ENCODE assay signal across 7 cellular contexts in the genomic region with DNA sequence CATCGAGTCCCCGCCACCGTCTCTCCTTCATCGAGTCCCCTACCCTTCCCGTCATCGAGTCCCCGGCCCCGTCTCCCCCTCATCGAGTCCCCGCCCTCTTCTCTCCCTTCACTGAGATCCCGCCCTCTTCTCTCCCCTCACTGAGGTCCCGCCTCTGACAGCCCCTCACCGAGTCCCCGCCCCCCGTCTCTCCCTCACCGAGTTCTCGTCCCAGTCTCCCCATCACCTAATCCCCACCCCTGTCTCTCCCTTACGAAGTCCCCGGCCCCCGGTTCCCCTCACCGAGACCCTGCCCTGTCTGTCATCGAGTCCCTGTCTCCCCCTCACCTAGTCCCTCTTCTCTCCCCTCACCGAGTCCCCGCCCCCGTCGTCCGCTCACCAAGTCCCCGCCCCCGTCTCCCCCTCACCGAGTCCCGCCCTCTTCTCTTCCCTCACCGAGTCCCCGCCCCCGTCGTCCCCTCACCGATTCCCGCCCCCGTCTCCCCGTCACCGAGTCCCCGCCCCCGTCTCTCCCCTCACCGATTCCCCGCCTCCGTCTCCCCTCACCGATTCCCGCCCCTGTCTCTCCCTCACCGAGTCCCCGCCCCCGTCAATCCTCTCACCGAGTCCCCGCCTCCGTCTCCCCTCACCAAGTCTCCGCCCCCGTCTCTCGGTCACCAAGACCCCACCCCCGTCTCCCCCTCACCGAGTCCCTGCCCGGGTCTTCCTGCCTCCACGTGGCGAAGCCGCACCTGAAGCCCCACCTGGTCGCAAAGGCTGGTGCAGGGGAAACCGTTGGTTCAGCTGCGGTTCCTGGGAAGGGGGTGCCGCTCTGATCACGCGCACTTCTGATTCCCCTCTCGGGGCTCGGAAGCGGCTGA. TPM values are rescaled to one million over a fixed set of nuclear protein-coding genes. Genes with fewer than 3 reads are reported as not detected.
DNase-seq lines count a peak whose midpoint lies in the region; ATAC-seq and TF ChIP-seq lines count a peak whose summit lies in the region.

No MANE protein-coding gene starts in this region.

- H3K27me3 ChIP-seq in Loucy (ENCODE audit: insufficient read depth, low read length, poor library complexity, severe bottlenecking): no peaks in the 10 kb centered on the region

- peak overlapping the region; percentile 76 for H3K9ac ChIP-seq in Loucy (ENCODE audit: low read depth, low read length, poor library complexity, severe bottlenecking)

- H3K79me2 ChIP-seq in Loucy (ENCODE audit: insufficient read depth, low read length): no peaks in the 10 kb centered on the region

- H3K4me1 ChIP-seq in Loucy (ENCODE audit: insufficient read depth, low read length, poor library complexity, severe bottlenecking): peaks cover 24% of the 10 kb centered on the region

- peak overlapping the region; percentile 97 for H2AFZ ChIP-seq in Loucy (ENCODE audit: low read length)

- 0 out of 2 replicates have a peak, but pooled peaks cover 3% of the 10 kb centered on the region for H3F3A ChIP-seq in Loucy (ENCODE audit: low read depth)

- TF ChIP-seq CTCF in Loucy (conservative IDR thresholded peaks at IDR 0.05; ENCODE audit: low read length): no peak
- no peak for TF ChIP-seq CTCF in natural killer cell (IDR thresholded peaks at IDR 0.05)

- peak overlapping the region; percentile 86 for H3K4me2 ChIP-seq in Loucy (ENCODE audit: low read depth, low read length, poor library complexity, severe bottlenecking)

- H3K4me3 ChIP-seq in Loucy (ENCODE audit: low read length, poor library complexity, severe bottlenecking): peak overlapping the region; percentile 84

- H3K9me3 ChIP-seq in Loucy (ENCODE audit: insufficient read depth, low read depth, low read length): no peaks in the 10 kb centered on the region

- no peaks in the 10 kb centered on the region for H4K20me1 ChIP-seq in Loucy (ENCODE audit: insufficient read depth, low read length, poor library complexity, severe bottlenecking)

- H3K4me1 Mint-ChIP-seq in natural killer cell: peaks cover 20 to 32% of the 10 kb centered on the region in 2 donors
- H3K4me1 Mint-ChIP-seq in stimulated activated effector memory CD8-positive, alpha-beta T cell treated with anti-CD3 and anti-CD28 coated beads, Interleukin-12 subunit alpha, Interleukin-12 subunit beta, amount 100 ng/mL, for 72 hours: peaks cover 21% of the 10 kb centered on the region

- no peaks in the 10 kb centered on the region for H3K36me3 Mint-ChIP-seq in natural killer cell
- peaks cover 11% of the 10 kb centered on the region for H3K36me3 Mint-ChIP-seq in stimulated activated effector memory CD8-positive, alpha-beta T cell treated with anti-CD3 and anti-CD28 coated beads, Interleukin-12 subunit alpha, Interleukin-12 subunit beta, amount 100 ng/mL, for 72 hours

- H3K36me3 ChIP-seq in Loucy (ENCODE audit: insufficient read depth, low read length): no peaks in the 10 kb centered on the region

- no peaks in the 10 kb centered on the region for H3K9me3 Mint-ChIP-seq in natural killer cell
- no peaks in the 10 kb centered on the region for H3K9me3 Mint-ChIP-seq in stimulated activated effector memory CD8-positive, alpha-beta T cell treated with anti-CD3 and anti-CD28 coated beads, Interleukin-12 subunit alpha, Interleukin-12 subunit beta, amount 100 ng/mL, for 72 hours

- no peaks in the 10 kb centered on the region for H3K27me3 Mint-ChIP-seq in natural killer cell (ENCODE audit: low read depth in 2 of 2)

- H3K4me3 Mint-ChIP-seq in natural killer cell: peak overlapping the region; percentile 95
- H3K4me3 Mint-ChIP-seq in stimulated activated effector memory CD8-positive, alpha-beta T cell treated with anti-CD3 and anti-CD28 coated beads, Interleukin-12 subunit alpha, Interleukin-12 subunit beta, amount 100 ng/mL, for 72 hours: peak overlapping the region; percentile 90

- H3K9me2 ChIP-seq in Loucy (replicated peaks; ENCODE audit: low read depth, low read length): no peaks in the 10 kb centered on the region

- intact Hi-C loops in natural killer cell (cut with micrococcal nuclease): loop anchor here (1.0 to 10.0 kb wide), 2 partner anchors 27 to 358 kb away; a partner anchor contains a TSS

- ATAC-seq in GM18867 (IDR thresholded peaks at IDR 0.05; ENCODE audit: unreplicated experiment) (peak; percentile 52), natural killer cell (peak; percentile 62 to 80 (median 66))
- peak; percentile 76 for ATAC-seq in stimulated activated effector memory CD8-positive, alpha-beta T cell treated with anti-CD3 and anti-CD28 coated beads, Interleukin-12 subunit alpha, Interleukin-12 subunit beta, amount 100 ng/mL, for 72 hours

- peak; percentile 54 for DNase-seq in SHP77 treated with DMSO at 0.1 percent for 48 hours (lab: John Stamatoyannopoulos, UW)
- DNase-seq in activated gamma-delta T cell treated with anti-CD3 and anti-CD28 coated beads, Interleukin-2, amount 50 U/mL, for 16 hours (ENCODE audit: low read depth): peak; percentile 92
- DNase-seq in fibroblast of the conjunctiva (ENCODE audit: low read depth): peak; percentile 92
- DNase-seq in natural killer cell: peak; percentile 82
- DNase-seq in stimulated activated effector memory CD8-positive, alpha-beta T cell treated with anti-CD3 and anti-CD28 coated beads, Interleukin-12 subunit alpha, Interleukin-12 subunit beta, amount 100 ng/mL, for 72 hours (ENCODE audit: low spot score in 2 of 2): peak; percentile 78 to 96

- H3K27ac Mint-ChIP-seq in natural killer cell: peak overlapping the region; percentile 90 to 99
- H3K27ac Mint-ChIP-seq in stimulated activated effector memory CD8-positive, alpha-beta T cell treated with anti-CD3 and anti-CD28 coated beads, Interleukin-12 subunit alpha, Interleukin-12 subunit beta, amount 100 ng/mL, for 72 hours: peak overlapping the region; percentile 95

RNA-seq across cellular contexts. Expression of a gene that starts 23.9 kb away (rescaled TPM):
- 10 to 100 TPM in 2 of 3 donors, 1 to 10 TPM in 1; 9.8 to 15.6 (median 12.8) TPM for total RNA-seq in natural killer cell

RNA-seq across cellular contexts. Expression of a gene that starts 26.5 kb away (rescaled TPM):
- total RNA-seq in natural killer cell: 10 to 100 TPM; 36.9 to 46.8 (median 43.6) TPM

RNA-seq across cellular contexts. Expression of a gene that starts 35.3 kb away (rescaled TPM):
- total RNA-seq in natural killer cell: 100 to 1,000 TPM; 193 to 239 (median 194) TPM

RNA-seq across cellular contexts. Expression of a gene that starts 42.7 kb away (rescaled TPM):
- 10 to 100 TPM; 68.3 to 82.6 (median 74.8) TPM for total RNA-seq in natural killer cell

Comparison
In these comparisons a context has a peak if more than half of its experiments do, and no peak if none do; other contexts are left out.
1. Peak in every context shown above with its lines: DNase-seq, ATAC-seq and H3K4me3 ChIP-seq.